21 cellular contexts compared by ENCODE assay signal in the genomic region with DNA sequence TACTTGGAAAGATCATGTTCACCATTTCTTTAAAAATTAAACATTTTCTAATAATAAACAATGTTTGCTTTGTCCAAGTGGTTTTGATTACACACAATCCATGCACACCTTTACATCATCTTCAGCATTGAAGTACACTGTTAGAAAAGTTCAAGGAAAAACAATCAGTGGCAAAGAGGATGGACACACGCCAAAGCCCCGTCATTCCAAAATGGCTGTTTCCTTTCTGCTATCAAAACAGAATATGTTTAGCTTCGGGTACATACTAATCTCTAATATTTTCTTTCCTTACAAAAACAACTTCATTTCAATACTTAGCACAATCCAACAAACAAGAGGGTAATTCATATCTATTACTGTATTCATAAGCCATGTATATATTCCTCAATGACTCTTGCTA. TPM values are rescaled to one million over a fixed set of nuclear protein-coding genes. Genes with fewer than 3 reads are reported as not detected.
DNase-seq lines count a peak whose midpoint lies in the region; ATAC-seq, FAIRE-seq and TF ChIP-seq lines count a peak whose summit lies in the region.
"Had no signal": no experiment of that assay in that cellular context is flagged by ENCODE, and none has a peak within 500 bp of the region (broad histone marks: within the 10 kb centered on the region; RNA-seq: fewer than 3 reads in every experiment).

No MANE protein-coding gene starts in this region.

- intact Hi-C loops in adrenal gland (cut with DNase I) (no loop called here), mammary epithelial cell (cut with micrococcal nuclease) (no loop called here)

- H3K36me3 ChIP-seq in adrenal gland (replicated peaks in 1 of 2) (no peaks in the 10 kb centered on the region), brain microvascular endothelial cell (replicated peaks) (no peaks in the 10 kb centered on the region), keratinocyte (ENCODE audit: control insufficient read depth in 2 of 2, extremely low read depth in 1 of 2, insufficient read depth in 2 of 2, low read length in 2 of 2) (no peaks in the 10 kb centered on the region), skeletal muscle satellite cell (ENCODE audit: insufficient read depth, low read length) (no peaks in the 10 kb centered on the region), mammary epithelial cell (ENCODE audit: insufficient read depth, low read length) (no peaks in the 10 kb centered on the region)
- H3K36me3 ChIP-seq: SJCRH30 had no signal

- no peaks in the 10 kb centered on the region for H3K9me3 Mint-ChIP-seq in stimulated activated memory B cell treated with anti-CD40 and anti-IgM and Interleukin-4, amounts not matched to agents 10 μg/mL and 1 μg/mL and 100 μg/mL, for 72 hours
- H3K9me3 Mint-ChIP-seq: H9 had no signal

- TF ChIP-seq CTCF in adrenal gland (IDR thresholded peaks at IDR 0.05) (no peak), brain microvascular endothelial cell (IDR thresholded peaks at IDR 0.05; ENCODE audit: low read depth, low read length, missing control alignments) (no peak), keratinocyte (optimal IDR thresholded peaks at IDR 0.05 in 1 of 3, IDR thresholded peaks at IDR 0.05 in 1 of 3, conservative IDR thresholded peaks at IDR 0.05 in 1 of 3; ENCODE audit: extremely low read depth in 1 of 3, insufficient read depth in 2 of 3, low read length in 3 of 3) (no peak), mammary epithelial cell (conservative IDR thresholded peaks at IDR 0.05 in 1 of 2, IDR thresholded peaks at IDR 0.05 in 1 of 2; ENCODE audit: extremely low read depth in 1 of 2, insufficient read depth in 1 of 2, low read depth in 1 of 2, low read length in 2 of 2) (no peak)

- no peak for TF ChIP-seq POLR2A in adrenal gland (IDR thresholded peaks at IDR 0.05)

- peak; percentile 29 for FAIRE-seq in keratinocyte (lab: Jason Lieb, UNC)
- FAIRE-seq: A549, RCC 7860 had no signal

- H3K4me1 ChIP-seq in adrenal gland (replicated peaks in 1 of 2), result peaks cover 0 to 21% of the 10 kb centered on the region in 2 donors
- H3K4me1 ChIP-seq in keratinocyte (ENCODE audit: control insufficient read depth, extremely low read depth, insufficient read depth, low read length), result peaks cover 16% of the 10 kb centered on the region
- H3K4me1 ChIP-seq in skeletal muscle satellite cell (ENCODE audit: control insufficient read depth, insufficient read depth, low read length), result peaks cover 19% of the 10 kb centered on the region
- peaks cover 11% of the 10 kb centered on the region for H3K4me1 ChIP-seq in mammary epithelial cell (ENCODE audit: insufficient read depth, low read length)
- H3K4me1 ChIP-seq: A549 had no signal

- no peak overlapping the region for H3K4me3 Mint-ChIP-seq in stimulated activated memory B cell treated with anti-CD40 and anti-IgM and Interleukin-4, amounts not matched to agents 10 μg/mL and 1 μg/mL and 100 μg/mL, for 72 hours
- H3K4me3 Mint-ChIP-seq: H9 had no signal

- dilution Hi-C loops in keratinocyte (cut with MboI; ENCODE audit: extremely low pct_ligation_motif_present, low sequenced_read_pairs) (no loop called here), mammary epithelial cell (cut with HindIII; ENCODE audit: low sequenced_read_pairs) (no loop called here)

- H4K20me1 ChIP-seq in keratinocyte (ENCODE audit: control insufficient read depth, extremely low read depth, insufficient read depth, low read length) (no peaks in the 10 kb centered on the region), mammary epithelial cell (ENCODE audit: insufficient read depth, low read length) (no peaks in the 10 kb centered on the region)

- H3K9me3 ChIP-seq in adrenal gland (replicated peaks in 1 of 3) (no peaks in the 10 kb centered on the region), keratinocyte (ENCODE audit: control insufficient read depth, low read depth, low read length) (no peaks in the 10 kb centered on the region), skeletal muscle satellite cell (replicated peaks; ENCODE audit: low read length) (no peaks in the 10 kb centered on the region), mammary epithelial cell (replicated peaks; ENCODE audit: insufficient read depth, low read length) (no peaks in the 10 kb centered on the region)
- H3K9me3 ChIP-seq: A549, SJCRH30 had no signal

- H3K4me3 ChIP-seq in adrenal gland, result no peak overlapping the region
- H3K4me3 ChIP-seq in brain microvascular endothelial cell (ENCODE audit: low read depth, low read length), result no peak overlapping the region
- H3K4me3 ChIP-seq in keratinocyte (ENCODE audit: control insufficient read depth in 2 of 3, extremely low read depth in 1 of 3, insufficient read depth in 2 of 3, low read depth in 1 of 3, low read length in 3 of 3), result no peak overlapping the region
- peak overlapping the region; percentile 8 for H3K4me3 ChIP-seq in skeletal muscle satellite cell (ENCODE audit: low read length)
- no peak overlapping the region for H3K4me3 ChIP-seq in mammary epithelial cell (replicated peaks in 1 of 3; ENCODE audit: insufficient read depth in 1 of 3, low read depth in 2 of 3, low read length in 3 of 3)
- H3K4me3 ChIP-seq: A549, GM23248, SJCRH30 had no signal

- in situ Hi-C loops in brain microvascular endothelial cell (cut with HindIII; ENCODE audit: low pct_ligation_motif_present, low sequenced_read_pairs), result no loop called here
- in situ Hi-C loops in mammary epithelial cell (cut with MboI; ENCODE audit: low sequenced_read_pairs in 2 of 2), result no loop called here

- H3K9ac ChIP-seq in keratinocyte (ENCODE audit: control insufficient read depth, extremely low read depth, insufficient read depth, low read length) (no peak overlapping the region), skeletal muscle satellite cell (ENCODE audit: low read depth, low read length) (no peak overlapping the region), mammary epithelial cell (ENCODE audit: insufficient read depth, low read length) (no peak overlapping the region)
- H3K9ac ChIP-seq: GM23248 had no signal

- H3K9me1 ChIP-seq in keratinocyte (ENCODE audit: control insufficient read depth, extremely low read depth, insufficient read depth, low read length), result no peaks in the 10 kb centered on the region

- peaks cover 92% of the 10 kb centered on the region for H3K79me2 ChIP-seq in keratinocyte (ENCODE audit: control insufficient read depth, insufficient read depth, low read length)
- H3K79me2 ChIP-seq in mammary epithelial cell (ENCODE audit: insufficient read depth, low read length), result peaks cover 97% of the 10 kb centered on the region

- BruUV-seq in mammary epithelial cell (replicated peaks; lab: Mats Ljungman, UMichigan), result no TSS peak

- peak in 4 of 7 donors; percentile 29 to 65 (median 40) for DNase-seq in adrenal gland
- DNase-seq in brain microvascular endothelial cell, result no peak
- no peak for DNase-seq in keratinocyte (ENCODE audit: low read depth, low spot score)
- DNase-seq in mammary epithelial cell, result no peak
- no peak for DNase-seq in activated CD4-positive, alpha-beta T cell treated with anti-CD3 and anti-CD28 coated beads, Interleukin-2, amount 50 U/mL, for 4 hours
- DNase-seq: Calu3, DMS79 treated with DMSO at 0.1 percent for 48 hours, GM23248, H9, KBM-7, MV-4-11, NCI-H2029, NCI-H446, NCI-H524 treated with DMSO at 0.1 percent for 48 hours, NCI-H774, SJCRH30 had no signal

- no peak overlapping the region for H3K27ac Mint-ChIP-seq in stimulated activated memory B cell treated with anti-CD40 and anti-IgM and Interleukin-4, amounts not matched to agents 10 μg/mL and 1 μg/mL and 100 μg/mL, for 72 hours
- H3K27ac Mint-ChIP-seq: H9 had no signal

- H2AFZ ChIP-seq in keratinocyte (ENCODE audit: control insufficient read depth, low read length) (no peak overlapping the region), mammary epithelial cell (ENCODE audit: low read depth, low read length) (no peak overlapping the region)
- H2AFZ ChIP-seq: GM23248 had no signal

- ATAC-seq in stimulated activated memory B cell treated with anti-CD40 and anti-IgM and Interleukin-4, amounts not matched to agents 10 μg/mL and 1 μg/mL and 100 μg/mL, for 72 hours, result no peak
- ATAC-seq: A549, SK-N-SH treated with all-trans-retinoic acid at 6 μM for 48 hours had no signal

- H3K4me1 Mint-ChIP-seq in stimulated activated memory B cell treated with anti-CD40 and anti-IgM and Interleukin-4, amounts not matched to agents 10 μg/mL and 1 μg/mL and 100 μg/mL, for 72 hours, result peaks cover 21% of the 10 kb centered on the region

- H3K27me3 Mint-ChIP-seq in stimulated activated memory B cell treated with anti-CD40 and anti-IgM and Interleukin-4, amounts not matched to agents 10 μg/mL and 1 μg/mL and 100 μg/mL, for 72 hours, result no peaks in the 10 kb centered on the region

- no peaks in the 10 kb centered on the region for H3K27me3 ChIP-seq in adrenal gland
- H3K27me3 ChIP-seq in brain microvascular endothelial cell (replicated peaks), result no peaks in the 10 kb centered on the region
- H3K27me3 ChIP-seq in keratinocyte (ENCODE audit: control insufficient read depth, extremely low read depth, insufficient read depth, low read length), result no peaks in the 10 kb centered on the region
- no peaks in the 10 kb centered on the region for H3K27me3 ChIP-seq in skeletal muscle satellite cell (ENCODE audit: control insufficient read depth, insufficient read depth, low read length)
- H3K27me3 ChIP-seq in mammary epithelial cell (ENCODE audit: insufficient read depth, low read length), result no peaks in the 10 kb centered on the region
- H3K27me3 ChIP-seq: SJCRH30 had no signal

- WGBS in adrenal gland, 4 donors, result 31 to 46% (median 34%) methylated on average over 3 of the region's 3 CpGs
- WGBS in mammary epithelial cell (ENCODE audit: low coverage, missing lambda C conversion rate), result 100% methylated on average over 3 of the region's 3 CpGs

- no peak overlapping the region for H3K4me2 ChIP-seq in keratinocyte (ENCODE audit: control insufficient read depth, extremely low read depth, insufficient read depth, low read depth, low read length)
- peak overlapping the region; percentile 63 for H3K4me2 ChIP-seq in skeletal muscle satellite cell (ENCODE audit: low read length)
- no peak overlapping the region for H3K4me2 ChIP-seq in mammary epithelial cell (ENCODE audit: insufficient read depth, low read depth, low read length)
- H3K4me2 ChIP-seq: A549 had no signal

- H3K27ac ChIP-seq in adrenal gland, result no peak overlapping the region
- peak overlapping the region; percentile 59 for H3K27ac ChIP-seq in brain microvascular endothelial cell
- H3K27ac ChIP-seq in keratinocyte (ENCODE audit: control insufficient read depth, insufficient read depth, low read length), result no peak overlapping the region
- H3K27ac ChIP-seq in mammary epithelial cell (ENCODE audit: insufficient read depth, low read depth, low read length), result no peak overlapping the region
- H3K27ac ChIP-seq: A549, GM23248, SJCRH30 had no signal

- CTCF ChIA-PET in mammary epithelial cell (lab: Charles Lee; ENCODE audit: low non-redundant PET), result no interaction called here

- H3K36me3 Mint-ChIP-seq in stimulated activated memory B cell treated with anti-CD40 and anti-IgM and Interleukin-4, amounts not matched to agents 10 μg/mL and 1 μg/mL and 100 μg/mL, for 72 hours, result no peaks in the 10 kb centered on the region

RNA-seq across cellular contexts. Expression of a gene that starts 24.5 kb away (rescaled TPM):
- total RNA-seq in adrenal gland (10 to 100 TPM; 19.1 to 29.3 (median 25.5) TPM), mammary epithelial cell (10 to 100 TPM; 39.5 to 55.8 TPM)
- polyA plus RNA-seq in adrenal gland (10 to 100 TPM; 26.4 to 32.0 (median 28.8) TPM), keratinocyte (42.9 to 61.3 TPM (median 55.0 TPM) in 3 replicates), mammary epithelial cell (45.8 TPM)
- 66.3 TPM for polyA plus RNA-seq in keratinocyte (2011; ENCODE audit: low read depth)
- 36.5 and 64.8 TPM in 2 replicates for polyA plus RNA-seq in keratinocyte (2011; cell fraction: cytosol; rRNA removed)
- 56.1 and 60.5 TPM in 2 replicates for polyA plus RNA-seq in keratinocyte (2011; cell fraction: nucleus; rRNA removed)
- 35.5 and 49.1 TPM in 2 replicates for polyA plus RNA-seq in keratinocyte (2012; ENCODE audit: low replicate concordance)
- polyA minus RNA-seq in keratinocyte (35.4 to 79.6 TPM (median 63.7 TPM) in 3 replicates), mammary epithelial cell (55.7 TPM)
- polyA minus RNA-seq in keratinocyte (2011; cell fraction: cytosol; rRNA and poly(A)+ RNA removed), result 42.8 TPM
- polyA minus RNA-seq in keratinocyte (2011; cell fraction: nucleus; rRNA and poly(A)+ RNA removed), result 42.2 and 78.7 TPM in 2 replicates
- total RNA-seq in skeletal muscle satellite cell (2012; rRNA removed), result 58.3 and 71.9 TPM in 2 replicates

Comparison
In these comparisons a context has a peak if more than half of its experiments do, and no peak if none do; other contexts are left out.
1. DNase-seq: peak in adrenal gland (4 of 7); none in brain microvascular endothelial cell (single experiment), keratinocyte (single experiment), mammary epithelial cell (single experiment) and activated CD4-positive, alpha-beta T cell treated with anti-CD3 and anti-CD28 coated beads, Interleukin-2, amount 50 U/mL, for 4 hours (0 of 2).